Comparison of ENCODE assay signal across 1 cellular context in the genomic region with DNA sequence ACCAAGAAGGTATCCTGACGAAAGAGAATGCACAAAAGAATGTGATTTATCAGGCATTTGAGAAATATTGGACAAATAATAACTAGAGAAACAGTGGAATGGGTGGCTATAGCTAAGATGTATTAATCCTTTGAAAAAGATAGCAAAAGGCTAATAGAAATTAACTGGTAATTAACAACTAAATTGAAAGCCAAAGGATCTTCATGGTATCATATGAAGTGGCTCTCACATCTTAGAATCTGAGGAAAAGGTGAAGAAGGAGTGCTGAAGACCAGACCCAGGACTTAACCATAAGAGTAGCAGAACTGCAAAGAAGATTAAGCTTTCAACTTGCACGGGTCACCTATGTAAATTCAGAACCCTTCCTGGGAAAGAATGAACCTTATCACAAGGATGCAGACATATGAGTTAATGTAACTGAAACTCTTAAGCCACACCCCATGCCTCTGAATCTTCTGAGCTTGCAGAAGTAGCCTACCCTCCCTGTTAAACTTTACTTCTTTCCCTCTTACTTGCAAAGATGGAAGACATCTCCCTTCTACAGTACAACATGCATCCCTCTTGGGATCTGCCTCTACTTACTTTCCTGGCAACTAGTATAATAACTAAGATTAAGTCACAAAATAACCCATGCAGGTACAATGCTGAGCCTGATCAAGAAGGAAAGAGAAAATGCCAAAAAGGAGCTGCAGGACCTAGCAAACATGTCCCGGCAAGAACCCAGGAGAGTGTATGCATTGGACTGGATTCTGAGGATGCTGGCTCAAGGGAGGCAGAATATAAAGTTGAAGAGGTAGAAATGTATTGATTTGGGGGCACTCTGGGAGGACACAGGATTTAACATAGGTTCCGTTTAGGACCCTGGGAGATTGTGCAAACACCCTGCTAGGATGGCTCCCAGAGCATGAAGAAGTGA.
TF ChIP-seq lines count a peak whose summit lies in the region.

No MANE protein-coding gene starts in this region.

TF ChIP-seq in K562, 482 proteins besides CTCF, POLR2A, EP300 and RAD21 (continued from another document):
- no peak for TF ChIP-seq CTCFL (IDR thresholded peaks at IDR 0.05; ENCODE audit: borderline replicate concordance, insufficient read depth, low read depth, low read length, poor library complexity, severe bottlenecking)
- no peak for TF ChIP-seq FOXA1 (IDR thresholded peaks at IDR 0.05; ENCODE audit: borderline replicate concordance)
- no peak for TF ChIP-seq STAT6 (CRISPR knock-in tag; IDR thresholded peaks at IDR 0.05)
- TF ChIP-seq, protein P1, sequence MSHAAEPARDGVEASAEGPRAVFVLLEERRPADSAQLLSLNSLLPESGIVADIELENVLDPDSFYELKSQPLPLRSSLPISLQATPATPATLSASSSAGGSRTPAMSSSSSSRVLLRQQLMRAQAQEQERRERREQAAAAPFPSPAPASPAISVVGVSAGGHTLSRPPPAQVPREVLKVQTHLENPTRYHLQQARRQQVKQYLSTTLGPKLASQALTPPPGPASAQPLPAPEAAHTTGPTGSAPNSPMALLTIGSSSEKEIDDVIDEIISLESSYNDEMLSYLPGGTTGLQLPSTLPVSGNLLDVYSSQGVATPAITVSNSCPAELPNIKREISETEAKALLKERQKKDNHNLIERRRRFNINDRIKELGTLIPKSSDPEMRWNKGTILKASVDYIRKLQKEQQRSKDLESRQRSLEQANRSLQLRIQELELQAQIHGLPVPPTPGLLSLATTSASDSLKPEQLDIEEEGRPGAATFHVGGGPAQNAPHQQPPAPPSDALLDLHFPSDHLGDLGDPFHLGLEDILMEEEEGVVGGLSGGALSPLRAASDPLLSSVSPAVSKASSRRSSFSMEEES (CRISPR knock-in tag; IDR thresholded peaks at IDR 0.05) = no peak
- TF ChIP-seq ZBED1 (IDR thresholded peaks at IDR 0.05) = no peak
- TF ChIP-seq XRCC3 (IDR thresholded peaks at IDR 0.05) = no peak
- no peak for TF ChIP-seq GTF3C2 (IDR thresholded peaks at IDR 0.05; ENCODE audit: borderline replicate concordance, extremely low read depth, insufficient read length)
- peak; percentile 78 for TF ChIP-seq ZNF24 (IDR thresholded peaks at IDR 0.05)
- no peak for TF ChIP-seq SMARCB1 (IDR thresholded peaks at IDR 0.05; ENCODE audit: insufficient read length, low read depth)
- no peak for TF ChIP-seq ILK (tag; IDR thresholded peaks at IDR 0.05; ENCODE audit: borderline replicate concordance, low read depth)
- TF ChIP-seq SRF (CRISPR knock-in tag; IDR thresholded peaks at IDR 0.05) = 0 out of 4 replicates have a peak, but pooled peaks of 1 of the 2 experiments have one; percentile 24
- no peak for TF ChIP-seq RFX5 (IDR thresholded peaks at IDR 0.05; ENCODE audit: low read depth, low read length)
